12 cellular contexts compared by ENCODE assay signal in the genomic region with DNA sequence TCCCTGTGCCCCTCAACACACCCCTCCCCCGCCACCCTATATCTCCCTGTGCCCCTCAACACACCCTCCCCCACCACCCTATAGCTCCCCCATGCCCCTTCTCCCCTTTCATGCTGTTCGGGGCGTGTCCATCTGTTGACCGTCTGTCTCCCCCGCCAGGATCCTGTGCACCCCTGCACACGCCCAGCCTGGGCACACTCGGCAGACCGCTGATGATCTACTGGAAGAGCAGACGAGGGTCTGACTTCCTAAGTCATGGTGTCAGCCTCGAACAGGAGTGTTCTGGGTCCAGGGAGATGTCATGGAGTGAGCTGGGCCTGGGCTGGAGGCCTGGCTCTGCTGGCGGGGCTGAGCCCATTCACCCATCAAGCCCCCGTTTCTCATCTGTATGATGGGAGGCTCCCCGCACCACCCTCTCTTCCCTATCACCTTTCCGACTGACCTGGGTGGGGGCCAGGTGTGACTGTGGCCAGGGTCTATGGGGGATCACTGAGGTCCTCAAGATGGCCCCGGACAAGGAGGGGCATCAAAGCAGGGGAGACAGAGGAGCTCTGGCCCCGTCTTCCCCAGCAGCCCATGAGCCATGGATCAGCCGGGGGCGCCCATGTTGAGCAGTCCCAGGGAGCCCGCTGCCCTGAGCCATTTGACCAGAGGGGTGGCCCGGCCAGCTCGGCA. TPM values are rescaled to one million over a fixed set of nuclear protein-coding genes. Genes with fewer than 3 reads are reported as not detected.
DNase-seq lines count a peak whose midpoint lies in the region; ATAC-seq, FAIRE-seq and TF ChIP-seq lines count a peak whose summit lies in the region.
"Had no signal": no experiment of that assay in that cellular context is flagged by ENCODE, and none has a peak within 500 bp of the region (broad histone marks: within the 10 kb centered on the region; RNA-seq: fewer than 3 reads in every experiment).

No MANE protein-coding gene starts in this region.

- peak overlapping the region; percentile 72 for H3K27ac Mint-ChIP-seq in osteocyte (ENCODE audit: unreplicated experiment)
- no peak overlapping the region for H3K27ac Mint-ChIP-seq in CD8-positive, alpha-beta T cell
- H3K27ac Mint-ChIP-seq: activated CD4-positive, alpha-beta T cell treated with anti-CD3 and anti-CD28 coated beads, Interleukin-2, amount 10 ng/mL, durations not matched to agents 24 days and 14 days had no signal

- peak overlapping the region; percentile 65 for H3K9ac ChIP-seq in fibroblast of lung (ENCODE audit: insufficient read depth, low read length)

- no peak for ATAC-seq in Right ventricle myocardium superior (ENCODE audit: poor library complexity)
- no peak for ATAC-seq in CD8-positive, alpha-beta T cell

- H3K9me3 ChIP-seq in cardiac muscle cell (ENCODE audit: low read depth) (no peaks in the 10 kb centered on the region), fibroblast of lung (ENCODE audit: control insufficient read depth, insufficient read depth, low read depth, low read length) (no peaks in the 10 kb centered on the region), uterus (peaks cover 0 to 6% of the 10 kb centered on the region in 2 donors)
- H3K9me3 ChIP-seq in CD8-positive, alpha-beta T cell (ENCODE audit: low read length), result no peaks in the 10 kb centered on the region
- H3K9me3 ChIP-seq: MG63 had no signal

- H3K9me3 Mint-ChIP-seq in osteocyte (ENCODE audit: unreplicated experiment), result peaks cover 9% of the 10 kb centered on the region
- H3K9me3 Mint-ChIP-seq in CD8-positive, alpha-beta T cell, result no peaks in the 10 kb centered on the region

- H4K20me1 ChIP-seq in fibroblast of lung (ENCODE audit: control insufficient read depth, extremely low read depth, insufficient read depth, low read length), result no peaks in the 10 kb centered on the region

- peak overlapping the region; percentile 83 for H3K27ac ChIP-seq in cardiac muscle cell
- peak overlapping the region; percentile 79 for H3K27ac ChIP-seq in fibroblast of lung (ENCODE audit: insufficient read depth, low read length)
- H3K27ac ChIP-seq in uterus, result peak overlapping the region; percentile 23 to 66
- no peak overlapping the region for H3K27ac ChIP-seq in CD8-positive, alpha-beta T cell (ENCODE audit: low read depth, low read length)

- no peaks in the 10 kb centered on the region for H3K27me3 ChIP-seq in cardiac muscle cell
- H3K27me3 ChIP-seq in fibroblast of lung (ENCODE audit: control insufficient read depth, insufficient read depth, low read length), result no peaks in the 10 kb centered on the region
- H3K27me3 ChIP-seq in uterus, result no peaks in the 10 kb centered on the region
- H3K27me3 ChIP-seq in CD8-positive, alpha-beta T cell (ENCODE audit: insufficient read depth, low read length), result no peaks in the 10 kb centered on the region
- H3K27me3 ChIP-seq: MG63 had no signal

- TF ChIP-seq POLR2A in uterus (IDR thresholded peaks at IDR 0.05) (no peak), GM12892 (IDR thresholded peaks at IDR 0.05; ENCODE audit: low read depth, low read length) (no peak)

- H3K4me1 ChIP-seq in cardiac muscle cell (ENCODE audit: low read depth) (peaks cover 6% of the 10 kb centered on the region), fibroblast of lung (ENCODE audit: control insufficient read depth, extremely low read depth, insufficient read depth, low read length) (peaks cover 13% of the 10 kb centered on the region), uterus (no peaks in the 10 kb centered on the region)
- peaks cover 12% of the 10 kb centered on the region for H3K4me1 ChIP-seq in CD8-positive, alpha-beta T cell (ENCODE audit: insufficient read depth, low read length)

- peaks cover 18% of the 10 kb centered on the region for H3K4me1 Mint-ChIP-seq in osteocyte (ENCODE audit: unreplicated experiment)
- H3K4me1 Mint-ChIP-seq in CD8-positive, alpha-beta T cell (ENCODE audit: low read depth), result peaks cover 6% of the 10 kb centered on the region
- H3K4me1 Mint-ChIP-seq: activated CD4-positive, alpha-beta T cell treated with anti-CD3 and anti-CD28 coated beads, Interleukin-2, amount 10 ng/mL, durations not matched to agents 24 days and 14 days had no signal

- no peaks in the 10 kb centered on the region for H3K27me3 Mint-ChIP-seq in osteocyte (ENCODE audit: unreplicated experiment)
- H3K27me3 Mint-ChIP-seq in CD8-positive, alpha-beta T cell (ENCODE audit: low read depth), result no peaks in the 10 kb centered on the region
- H3K27me3 Mint-ChIP-seq: activated CD4-positive, alpha-beta T cell treated with anti-CD3 and anti-CD28 coated beads, Interleukin-2, amount 10 ng/mL, durations not matched to agents 24 days and 14 days; naive thymus-derived CD4-positive, alpha-beta T cell had no signal

- no peak for FAIRE-seq in GM12892 (lab: Jason Lieb, UNC)

- H3K4me3 ChIP-seq in cardiac muscle cell (no peak overlapping the region), fibroblast of lung (replicated peaks in 1 of 4; ENCODE audit: control extremely low read depth in 1 of 4, insufficient read depth in 1 of 4, low read depth in 3 of 4, low read length in 4 of 4) (no peak overlapping the region), uterus (no peak overlapping the region)
- no peak overlapping the region for H3K4me3 ChIP-seq in CD8-positive, alpha-beta T cell (ENCODE audit: low read depth, low read length)
- H3K4me3 ChIP-seq: MG63 had no signal

- intact Hi-C loops in Right ventricle myocardium superior (cut with DNase I), result no loop called here
- intact Hi-C loops in uterus (cut with DNase I; ENCODE audit: low total_unique reads), result no loop called here
- intact Hi-C loops in CD8-positive, alpha-beta T cell (cut with DNase I, micrococcal nuclease), result no loop called here

- no peak for TF ChIP-seq CTCF in cardiac muscle cell (IDR thresholded peaks at IDR 0.05; ENCODE audit: low read depth, low read length)
- TF ChIP-seq CTCF in fibroblast of lung (conservative IDR thresholded peaks at IDR 0.05 in 1 of 2, IDR thresholded peaks at IDR 0.05 in 1 of 2; ENCODE audit: low read depth in 1 of 2, low read length in 2 of 2), result no peak
- TF ChIP-seq CTCF in osteocyte (IDR thresholded peaks at IDR 0.05), result no peak
- no peak for TF ChIP-seq CTCF in uterus (IDR thresholded peaks at IDR 0.05)
- TF ChIP-seq CTCF in CD8-positive, alpha-beta T cell (IDR thresholded peaks at IDR 0.05), result no peak

- no peak overlapping the region for H3K4me2 ChIP-seq in fibroblast of lung (ENCODE audit: extremely low read depth, insufficient read depth, low read length)

- no peaks in the 10 kb centered on the region for H3K36me3 Mint-ChIP-seq in osteocyte (ENCODE audit: unreplicated experiment)
- H3K36me3 Mint-ChIP-seq in CD8-positive, alpha-beta T cell, result no peaks in the 10 kb centered on the region

- no peak overlapping the region for H3K4me3 Mint-ChIP-seq in osteocyte (ENCODE audit: unreplicated experiment)
- H3K4me3 Mint-ChIP-seq in CD8-positive, alpha-beta T cell, result no peak overlapping the region
- H3K4me3 Mint-ChIP-seq: activated CD4-positive, alpha-beta T cell treated with anti-CD3 and anti-CD28 coated beads, Interleukin-2, amount 10 ng/mL, durations not matched to agents 24 days and 14 days had no signal

- no peak overlapping the region for H2AFZ ChIP-seq in fibroblast of lung (ENCODE audit: low read length)

- H3K79me2 ChIP-seq in fibroblast of lung (ENCODE audit: control insufficient read depth, insufficient read depth, low read length), result no peaks in the 10 kb centered on the region

- POLR2A ChIA-PET in CD8-positive, alpha-beta T cell (lab: Charles Lee), result interaction anchor here (0.9 kb wide), 1 partner anchor 146 kb away, joined by 3 read pairs; no protein-coding TSS in a partner anchor

- CTCF ChIA-PET in CD8-positive, alpha-beta T cell (lab: Charles Lee), result no interaction called here

- DNase-seq in cardiac muscle cell (ENCODE audit: low read depth in 1 of 2, low spot score in 1 of 2), result no peak
- DNase-seq in Right ventricle myocardium superior, result no peak
- DNase-seq in fibroblast of lung (ENCODE audit: low read depth in 2 of 2), result no peak
- DNase-seq in osteocyte (ENCODE audit: extremely low spot score, unreplicated experiment), result no peak
- peak in 1 of 2 donors; percentile 7 for DNase-seq in uterus
- no peak for DNase-seq in GM12892 (ENCODE audit: insufficient read length)
- no peak for DNase-seq in NCI-H748 (lab: John Stamatoyannopoulos, UW; ENCODE audit: unreplicated experiment)
- DNase-seq in CD8-positive, alpha-beta T cell, result no peak
- DNase-seq: activated CD4-positive, alpha-beta T cell treated with anti-CD3 and anti-CD28 coated beads, Interleukin-2, amount 10 ng/mL, durations not matched to agents 24 days and 14 days; activated gamma-delta T cell treated with Interleukin-2 at 50 U/mL for 16 hours had no signal

- H3K36me3 ChIP-seq in cardiac muscle cell, result no peaks in the 10 kb centered on the region
- no peaks in the 10 kb centered on the region for H3K36me3 ChIP-seq in fibroblast of lung (ENCODE audit: control insufficient read depth, insufficient read depth, low read length)
- no peaks in the 10 kb centered on the region for H3K36me3 ChIP-seq in uterus
- H3K36me3 ChIP-seq in CD8-positive, alpha-beta T cell (ENCODE audit: insufficient read depth, low read length), result no peaks in the 10 kb centered on the region
- H3K36me3 ChIP-seq: MG63 had no signal

RNA-seq across cellular contexts. Expression of gene PDGFA, which starts 48.3 kb away (rescaled TPM):
- total RNA-seq in cardiac muscle cell, result 22.0 and 25.6 TPM in 2 replicates
- polyA plus RNA-seq in cardiac muscle cell, result 6.5 and 7.7 TPM in 2 replicates
- total RNA-seq in Right ventricle myocardium superior, result 34.5 TPM
- 10.8 and 13.5 TPM in 2 replicates for total RNA-seq in fibroblast of lung
- polyA plus RNA-seq in fibroblast of lung, result 2.0 and 16.9 TPM in 2 replicates
- polyA plus RNA-seq in fibroblast of lung (2012), result 2.4 and 17.6 TPM in 2 replicates
- polyA minus RNA-seq in fibroblast of lung (ENCODE audit: low replicate concordance), result 8.4 and 52.3 TPM in 2 replicates
- 92.0 and 93.6 TPM in 2 replicates for total RNA-seq in osteocyte
- total RNA-seq in uterus, result 10 to 100 TPM; 20.9 to 35.1 (median 33.6) TPM
- polyA plus RNA-seq in GM12892 (2012; ENCODE audit: missing spikeins), result 3.2 TPM
- total RNA-seq in CD8-positive, alpha-beta T cell, result 1 to 10 TPM; 2.1 to 2.3 TPM
- polyA plus RNA-seq: naive thymus-derived CD4-positive, alpha-beta T cell had no signal
